In the genomic region with DNA sequence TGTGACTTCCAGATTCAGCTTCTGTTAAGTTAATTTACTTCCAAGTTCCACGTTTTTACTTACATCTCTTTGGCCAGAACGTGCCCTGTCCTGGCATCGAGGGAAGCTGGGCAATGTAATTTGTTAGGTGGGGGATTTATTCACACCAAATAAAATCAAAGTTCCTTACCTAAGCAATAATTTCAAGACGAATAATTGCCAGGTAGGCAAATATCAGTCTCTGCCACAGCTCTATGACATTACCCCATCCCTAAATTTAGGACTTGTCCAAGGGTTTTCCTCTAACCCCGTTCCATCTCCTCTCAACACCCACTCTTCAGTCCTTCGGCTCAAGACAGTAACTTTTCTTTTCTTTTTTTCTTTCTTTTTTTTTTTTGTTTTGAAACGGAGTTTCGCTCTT, we compare ENCODE assay signal across 10 cellular contexts. TPM values are rescaled to one million over a fixed set of nuclear protein-coding genes. Genes with fewer than 3 reads are reported as not detected.
"Had no signal": no experiment of that assay in that cellular context is flagged by ENCODE, and none has a peak within 500 bp of the region (broad histone marks: within the 10 kb centered on the region; RNA-seq: fewer than 3 reads in every experiment).

No MANE protein-coding gene starts in this region.

- FAIRE-seq: H1, H54, HTR-8/SVneo had no signal

- H3K4me3 Mint-ChIP-seq: H9 had no signal

- H3K27ac ChIP-seq: GM23248, KMS-11 had no signal

- H2AFZ ChIP-seq: GM23248 had no signal

- H3K27ac Mint-ChIP-seq: H9 had no signal

- DNase-seq: GM23248, H9, HCEC 1CT, Karpas-422, KBM-7 had no signal

- H3K4me2 ChIP-seq: KMS-11 had no signal

- H3K4me3 ChIP-seq: GM23248 had no signal

- H3K9ac ChIP-seq: GM23248, KMS-11 had no signal

RNA-seq across cellular contexts. Expression of gene LAMA1, which starts 38.3 kb away (rescaled TPM):
- total RNA-seq: HT-29 had no signal
